ENCODE assay signal across 10 cellular contexts in the genomic region with DNA sequence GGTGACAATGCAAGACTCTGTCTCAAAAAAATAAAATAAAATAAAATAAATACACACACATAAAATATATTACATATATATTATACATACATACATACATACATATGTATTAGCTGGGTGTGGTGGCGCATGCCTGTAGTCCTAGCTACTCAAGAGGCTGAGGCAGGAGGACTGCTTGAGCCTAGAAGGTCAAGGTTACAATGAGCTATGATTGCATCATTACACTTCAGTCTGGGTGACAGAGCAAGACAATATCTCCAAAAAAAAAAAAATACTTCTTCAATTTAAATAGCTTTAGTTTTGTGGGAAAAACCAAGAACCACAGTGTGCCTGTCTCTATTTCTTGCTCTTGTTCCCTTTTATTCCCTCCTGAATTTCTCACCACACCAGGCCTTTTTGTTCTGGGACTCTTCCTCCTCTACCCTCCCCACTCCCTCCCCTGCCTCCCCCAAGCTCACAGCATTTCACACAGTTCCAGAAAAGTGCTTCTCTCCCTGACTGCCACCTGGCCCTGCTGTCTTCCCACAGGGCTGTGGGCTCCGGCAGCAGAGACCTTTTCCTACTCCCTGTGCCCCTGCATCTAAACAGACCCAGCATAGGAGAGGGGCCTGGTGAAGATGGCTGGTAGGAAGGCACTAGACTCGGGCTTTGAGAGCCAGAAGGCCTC. TPM values are rescaled to one million over a fixed set of nuclear protein-coding genes. Genes with fewer than 3 reads are reported as not detected.
A peak's percentile ranks its signal among the peaks of the same experiment; 100 is the strongest.
DNase-seq lines count a peak whose midpoint lies in the region; ATAC-seq lines count a peak whose summit lies in the region.
"Had no signal": no experiment of that assay in that cellular context is flagged by ENCODE, and none has a peak within 500 bp of the region (broad histone marks: within the 10 kb centered on the region; RNA-seq: fewer than 3 reads in every experiment).

No MANE protein-coding gene starts in this region.

- DNase-seq in T-helper 1 cell (no peak), NCI-H748 treated with DMSO at 0.1 percent for 48 hours (lab: John Stamatoyannopoulos, UW) (no peak)
- peak; percentile 36 for DNase-seq in stimulated activated CD8-positive, alpha-beta memory T cell treated with anti-CD3 and anti-CD28 coated beads, Interleukin-4, amount 100 ng/mL, for 48 hours

- no peaks in the 10 kb centered on the region for H3K9me3 Mint-ChIP-seq in T-helper 1 cell treated with Interleukin-12 subunit alpha and Interleukin-12 subunit beta and Interleukin-4 antibody, amounts not matched to agents 30 μg/mL and 1 μg/mL, for 36 hours
- no peaks in the 10 kb centered on the region for H3K9me3 Mint-ChIP-seq in activated T-helper 17 cell treated with anti-CD3 and anti-CD28 coated beads, Interleukin-2, amount 50 U/mL, for 72 hours
- H3K9me3 Mint-ChIP-seq: nephron had no signal

- ATAC-seq in HG03460 (IDR thresholded peaks at IDR 0.05; ENCODE audit: unreplicated experiment) = peak; percentile 2
- ATAC-seq in activated T-helper 17 cell treated with anti-CD3 and anti-CD28 coated beads, Interleukin-2, amount 50 U/mL, for 72 hours (replicated peaks) = no peak
- no peak for ATAC-seq in HG03469 (IDR thresholded peaks at IDR 0.05; ENCODE audit: unreplicated experiment)
- ATAC-seq in GM19328 (IDR thresholded peaks at IDR 0.05; ENCODE audit: unreplicated experiment) = no peak

- H3K4me1 Mint-ChIP-seq in T-helper 1 cell treated with Interleukin-12 subunit alpha and Interleukin-12 subunit beta and Interleukin-4 antibody, amounts not matched to agents 30 μg/mL and 1 μg/mL, for 36 hours (ENCODE audit: low read depth) = peaks cover 10% of the 10 kb centered on the region
- H3K4me1 Mint-ChIP-seq in activated T-helper 17 cell treated with anti-CD3 and anti-CD28 coated beads, Interleukin-2, amount 50 U/mL, for 72 hours = no peaks in the 10 kb centered on the region
- H3K4me1 Mint-ChIP-seq: nephron had no signal

- no peaks in the 10 kb centered on the region for H3K27me3 Mint-ChIP-seq in T-helper 1 cell treated with Interleukin-12 subunit alpha and Interleukin-12 subunit beta and Interleukin-4 antibody, amounts not matched to agents 30 μg/mL and 1 μg/mL, for 36 hours (ENCODE audit: low read depth)
- no peaks in the 10 kb centered on the region for H3K27me3 Mint-ChIP-seq in activated T-helper 17 cell treated with anti-CD3 and anti-CD28 coated beads, Interleukin-2, amount 50 U/mL, for 72 hours

- peak overlapping the region; percentile 45 for H3K27ac Mint-ChIP-seq in T-helper 1 cell treated with Interleukin-12 subunit alpha and Interleukin-12 subunit beta and Interleukin-4 antibody, amounts not matched to agents 30 μg/mL and 1 μg/mL, for 36 hours
- H3K27ac Mint-ChIP-seq in activated T-helper 17 cell treated with anti-CD3 and anti-CD28 coated beads, Interleukin-2, amount 50 U/mL, for 72 hours = peak overlapping the region; percentile 42

- no peak overlapping the region for H3K4me3 Mint-ChIP-seq in T-helper 1 cell treated with Interleukin-12 subunit alpha and Interleukin-12 subunit beta and Interleukin-4 antibody, amounts not matched to agents 30 μg/mL and 1 μg/mL, for 36 hours
- H3K4me3 Mint-ChIP-seq in activated T-helper 17 cell treated with anti-CD3 and anti-CD28 coated beads, Interleukin-2, amount 50 U/mL, for 72 hours = peak overlapping the region; percentile 42
- H3K4me3 Mint-ChIP-seq: nephron had no signal

- no peaks in the 10 kb centered on the region for H3K36me3 Mint-ChIP-seq in T-helper 1 cell treated with Interleukin-12 subunit alpha and Interleukin-12 subunit beta and Interleukin-4 antibody, amounts not matched to agents 30 μg/mL and 1 μg/mL, for 36 hours (ENCODE audit: low read depth)
- H3K36me3 Mint-ChIP-seq in activated T-helper 17 cell treated with anti-CD3 and anti-CD28 coated beads, Interleukin-2, amount 50 U/mL, for 72 hours (ENCODE audit: low read depth) = no peaks in the 10 kb centered on the region

RNA-seq across cellular contexts. Expression of gene C20orf203, which starts 1.3 kb away (rescaled TPM):
- total RNA-seq in activated T-helper 17 cell treated with anti-CD3 and anti-CD28 coated beads, Interleukin-2, amount 50 U/mL, for 72 hours = under 1 TPM in 1 of 2 donors, not detected in 1; 0.05 TPM
- total RNA-seq: endothelial cell of umbilical vein had no signal
